In genomic region chr19:12648088-12648487, GRCh38 we compare ENCODE assay signal across 10 cellular contexts. TPM values are rescaled to one million over a fixed set of nuclear protein-coding genes. Genes with fewer than 3 reads are reported as not detected.
DNase-seq lines count a peak whose midpoint lies in the region; ATAC-seq, FAIRE-seq and TF ChIP-seq lines count a peak whose summit lies in the region.
"Had no signal": no experiment of that assay in that cellular context is flagged by ENCODE, and none has a peak within 500 bp of the region (broad histone marks: within the 10 kb centered on the region; RNA-seq: fewer than 3 reads in every experiment).

No MANE protein-coding gene starts in this region.

- peaks cover 0 to 15% (median 9%) of the 10 kb centered on the region in 6 donors for H3K4me1 ChIP-seq in spleen

- H3K27me3 ChIP-seq in H7 (ENCODE audit: control insufficient read depth, insufficient read depth, low read length) (no peaks in the 10 kb centered on the region; the same call in 1 of the 2 replicates), bronchial epithelial cell (ENCODE audit: control insufficient read depth, insufficient read depth, low read length) (no peaks in the 10 kb centered on the region), spleen (replicated peaks in 1 of 7) (no peaks in the 10 kb centered on the region)

- ATAC-seq in HG03139 (IDR thresholded peaks at IDR 0.05; ENCODE audit: unreplicated experiment) = no peak
- no peak for ATAC-seq in GM18498 (IDR thresholded peaks at IDR 0.05; ENCODE audit: unreplicated experiment)

- TF ChIP-seq POLR2A in spleen (IDR thresholded peaks at IDR 0.05) = no peak

- H3K9me3 ChIP-seq in iPS-18c (ENCODE audit: control insufficient read depth, insufficient read depth, low read length) (no peaks in the 10 kb centered on the region), spleen (no peaks in the 10 kb centered on the region)

- peak overlapping the region in 1 of 8 donors; percentile 13 for H3K27ac ChIP-seq in spleen

- H3K36me3 ChIP-seq in H7 (replicated peaks; ENCODE audit: control insufficient read depth, insufficient read depth, low read length) (no peaks in the 10 kb centered on the region; the same call in 1 of the 2 replicates), bronchial epithelial cell (ENCODE audit: control insufficient read depth, insufficient read depth, low read length) (no peaks in the 10 kb centered on the region), spleen (peaks cover 0 to 85% (median 10%) of the 10 kb centered on the region in 6 donors)

- FAIRE-seq in bronchial epithelial cell (lab: Jason Lieb, UNC) = no peak

- peak; percentile 89 for DNase-seq in H7
- no peak for DNase-seq in bronchial epithelial cell (ENCODE audit: low read depth)
- no peak for DNase-seq in spleen
- no peak for DNase-seq in HuH-7.5 (ENCODE audit: low spot score)
- DNase-seq in glomerular visceral epithelial cell (ENCODE audit: extremely low spot score) = no peak
- DNase-seq: activated T-cell treated with anti-CD3 and anti-CD28 coated beads, Interleukin-2, amount 50 U/mL, for 4 hours; NCI-H345 had no signal

- 22 to 52% (median 33%) methylated on average over 13 to 29 of the region's 29 CpGs for WGBS in spleen, 5 donors

- H3K4me3 ChIP-seq in H7 (ENCODE audit: insufficient read depth, low read depth, low read length) (peak overlapping the region; percentile 41), bronchial epithelial cell (ENCODE audit: low read depth, low read length) (peak overlapping the region; percentile 35), iPS-18c (ENCODE audit: insufficient read depth, low read depth, low read length) (peak overlapping the region; percentile 22; the same call in 1 of the 2 replicates), spleen (peak overlapping the region in 5 of 8 donors; percentile 7 to 59 (median 25))

- intact Hi-C loops in spleen (cut with DNase I; ENCODE audit: low total_unique reads) = no loop called here

- peak; percentile 31 for TF ChIP-seq CTCF in bronchial epithelial cell (IDR thresholded peaks at IDR 0.05; ENCODE audit: insufficient read depth, low read length, severe bottlenecking)
- peak in 3 of 11 experiments; percentile 16 to 21 (median 20) for TF ChIP-seq CTCF in spleen (IDR thresholded peaks at IDR 0.05 in 8 of 11, conservative IDR thresholded peaks at IDR 0.05 in 3 of 11)

RNA-seq across cellular contexts. Expression of gene MAN2B1, which starts 18.5 kb away (rescaled TPM):
- 58.4 and 71.2 TPM in 2 replicates for total RNA-seq in H7 (2014; rRNA removed; shearing (Covaris generic))
- total RNA-seq in bronchial epithelial cell (29.8 and 32.1 TPM in 2 replicates), spleen (100 to 1,000 TPM; 145 to 288 (median 218) TPM)
- 100 to 1,000 TPM in 1 of 3 donors, 10 to 100 TPM in 2; 50.6 to 122 (median 83.3) TPM for polyA plus RNA-seq in spleen

RNA-seq across cellular contexts. Expression of gene WDR83, which starts 18.5 kb away (rescaled TPM):
- total RNA-seq in H7 (2014; rRNA removed; shearing (Covaris generic)) = 11.6 and 12.5 TPM in 2 replicates
- 13.8 and 21.1 TPM in 2 replicates for total RNA-seq in bronchial epithelial cell
- total RNA-seq in spleen = 10 to 100 TPM in 6 of 7 donors, 1 to 10 TPM in 1; 6.4 to 15.7 (median 12.9) TPM
- 10 to 100 TPM; 17.0 to 19.5 (median 19.0) TPM for polyA plus RNA-seq in spleen

RNA-seq across cellular contexts. Expression of gene DHPS, which starts 33.6 kb away (rescaled TPM):
- 83.1 and 86.4 TPM in 2 replicates for total RNA-seq in H7 (2014; rRNA removed; shearing (Covaris generic))
- total RNA-seq in bronchial epithelial cell (47.4 and 94.5 TPM in 2 replicates), spleen (100 to 1,000 TPM in 3 of 7 donors, 10 to 100 TPM in 4; 86.8 to 158 (median 96.0) TPM)
- 10 to 100 TPM; 55.1 to 76.6 (median 59.3) TPM for polyA plus RNA-seq in spleen

RNA-seq across cellular contexts. Expression of gene ZNF791, which starts 37.4 kb away (rescaled TPM):
- total RNA-seq in H7 (2014; rRNA removed; shearing (Covaris generic)) = 7.4 and 10.2 TPM in 2 replicates
- total RNA-seq in bronchial epithelial cell (11.1 and 11.8 TPM in 2 replicates), spleen (10 to 100 TPM; 27.8 to 64.9 (median 33.4) TPM)
- polyA plus RNA-seq in spleen = 10 to 100 TPM in 1 of 3 donors, 1 to 10 TPM in 2; 6.8 to 11.1 (median 7.3) TPM

RNA-seq across cellular contexts. Expression of gene ZNF490, which starts 37.5 kb away (rescaled TPM):
- total RNA-seq in H7 (2014; rRNA removed; shearing (Covaris generic)) = 3.1 and 5.2 TPM in 2 replicates
- total RNA-seq in bronchial epithelial cell = 5.8 and 7.9 TPM in 2 replicates
- 10 to 100 TPM; 11.6 to 21.7 (median 15.4) TPM for total RNA-seq in spleen
- polyA plus RNA-seq in spleen = 1 to 10 TPM in 1 of 3 donors, under 1 TPM in 2; 0.77 to 1.1 (median 0.93) TPM
